Comparison of ENCODE assay signal across 20 cellular contexts in genomic region chr2:152556506-152556905, GRCh38.
A peak's percentile ranks its signal among the peaks of the same experiment; 100 is the strongest.
DNase-seq lines count a peak whose midpoint lies in the region; ATAC-seq and TF ChIP-seq lines count a peak whose summit lies in the region.
"Had no signal": no experiment of that assay in that cellular context is flagged by ENCODE, and none has a peak within 500 bp of the region (broad histone marks: within the 10 kb centered on the region; RNA-seq: fewer than 3 reads in every experiment).

No MANE protein-coding gene starts in this region.

- H3K4me1 Mint-ChIP-seq in GM23338, result peaks cover 28% of the 10 kb centered on the region
- H3K4me1 Mint-ChIP-seq: CD4-positive, CD25-positive, alpha-beta regulatory T cell; CD8-positive, alpha-beta memory T cell had no signal

- TF ChIP-seq CTCF in GM23338 (conservative IDR thresholded peaks at IDR 0.05; ENCODE audit: low read depth in 2 of 2), result no peak

- H3K27me3 ChIP-seq in GM23338 (ENCODE audit: insufficient read depth), result no peaks in the 10 kb centered on the region

- no peaks in the 10 kb centered on the region for H3K79me2 ChIP-seq in GM23338 (replicated peaks; ENCODE audit: insufficient read depth)

- H3K4me3 Mint-ChIP-seq in GM23338, result no peak overlapping the region
- H3K4me3 Mint-ChIP-seq: B cell; CD4-positive, CD25-positive, alpha-beta regulatory T cell; CD8-positive, alpha-beta memory T cell had no signal

- ATAC-seq in GM23338, result no peak
- ATAC-seq: GM12878 had no signal

- H3K4me2 ChIP-seq in GM23338, result no peak overlapping the region

- no peak overlapping the region for H2AFZ ChIP-seq in GM23338
- H2AFZ ChIP-seq: GM23248 had no signal

- H3K27me3 Mint-ChIP-seq in GM23338 (ENCODE audit: insufficient read depth, low read depth, poor library complexity), result peaks cover 2% of the 10 kb centered on the region
- H3K27me3 Mint-ChIP-seq: B cell had no signal

- H3K9me2 ChIP-seq in GM23338 (ENCODE audit: insufficient read depth), result no peaks in the 10 kb centered on the region

- peaks cover 20% of the 10 kb centered on the region; the same call in 1 of the 2 replicates for H3K4me1 ChIP-seq in GM23338 (ENCODE audit: insufficient read depth)

- no peaks in the 10 kb centered on the region for H3K36me3 ChIP-seq in GM23338 (ENCODE audit: insufficient read depth)

- H3K27ac ChIP-seq in GM23338 (ENCODE audit: low read depth) (no peak overlapping the region), caudate nucleus (ENCODE audit: low read depth, low read length) (peak overlapping the region; percentile 7)
- H3K27ac ChIP-seq: GM23248 had no signal

- H3K9me3 Mint-ChIP-seq in GM23338, result no peaks in the 10 kb centered on the region
- H3K9me3 Mint-ChIP-seq: CD4-positive, CD25-positive, alpha-beta regulatory T cell; CD8-positive, alpha-beta memory T cell had no signal

- DNase-seq in GM23338 (ENCODE audit: low spot score) (no peak), caudate nucleus (lab: John Stamatoyannopoulos, UW) (no peak), pons (ENCODE audit: low spot score) (peak; percentile 74), SHP77 treated with DMSO at 0.1 percent for 48 hours (lab: John Stamatoyannopoulos, UW) (no peak), NCI-H2107 (lab: John Stamatoyannopoulos, UW) (no peak), NOMO-1 treated with dmso at 0.1 percent for 144 hours (lab: John Stamatoyannopoulos, UW; ENCODE audit: unreplicated experiment) (no peak)
- DNase-seq in activated CD8-positive, alpha-beta memory T cell treated with anti-CD3 and anti-CD28 coated beads, Interleukin-2, amount 50 U/mL, for 48 hours, result no peak
- DNase-seq: 8988T; C1 segment of cervical spinal cord; CD8-positive, alpha-beta memory T cell; COR-L47; DMS 273 treated with DMSO at 0.1 percent for 48 hours; DMS53; DND-41; EL; GM23248; HCEC 1CT had no signal

- peak overlapping the region; percentile 80 for H3K27ac Mint-ChIP-seq in GM23338
- H3K27ac Mint-ChIP-seq: B cell; CD4-positive, CD25-positive, alpha-beta regulatory T cell; CD8-positive, alpha-beta memory T cell had no signal

- peaks cover 23% of the 10 kb centered on the region; the same call in 2 of the 3 replicates for H3K36me3 Mint-ChIP-seq in GM23338 (ENCODE audit: low read depth)
- H3K36me3 Mint-ChIP-seq: CD4-positive, CD25-positive, alpha-beta regulatory T cell; CD8-positive, alpha-beta memory T cell had no signal

- H3F3A ChIP-seq in GM23338 (replicated peaks; ENCODE audit: low read depth), result no peaks in the 10 kb centered on the region

- no peaks in the 10 kb centered on the region for H4K20me1 ChIP-seq in GM23338 (replicated peaks; ENCODE audit: insufficient read depth)

- H3K4me3 ChIP-seq in GM23338, result no peak overlapping the region
- H3K4me3 ChIP-seq: GM12878, GM23248 had no signal

TF ChIP-seq in GM23338, 12 proteins besides CTCF, POLR2A, EP300 and RAD21:
- no peak for TF ChIP-seq POLR2AphosphoS5 (IDR thresholded peaks at IDR 0.05; ENCODE audit: low read depth)
- TF ChIP-seq, protein P1, sequence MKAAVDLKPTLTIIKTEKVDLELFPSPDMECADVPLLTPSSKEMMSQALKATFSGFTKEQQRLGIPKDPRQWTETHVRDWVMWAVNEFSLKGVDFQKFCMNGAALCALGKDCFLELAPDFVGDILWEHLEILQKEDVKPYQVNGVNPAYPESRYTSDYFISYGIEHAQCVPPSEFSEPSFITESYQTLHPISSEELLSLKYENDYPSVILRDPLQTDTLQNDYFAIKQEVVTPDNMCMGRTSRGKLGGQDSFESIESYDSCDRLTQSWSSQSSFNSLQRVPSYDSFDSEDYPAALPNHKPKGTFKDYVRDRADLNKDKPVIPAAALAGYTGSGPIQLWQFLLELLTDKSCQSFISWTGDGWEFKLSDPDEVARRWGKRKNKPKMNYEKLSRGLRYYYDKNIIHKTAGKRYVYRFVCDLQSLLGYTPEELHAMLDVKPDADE (IDR thresholded peaks at IDR 0.05), result no peak
- no peak for TF ChIP-seq EZH2 (IDR thresholded peaks at IDR 0.05; ENCODE audit: low read depth, unreplicated experiment)
- TF ChIP-seq EZH2phosphoT487 (IDR thresholded peaks at IDR 0.05; ENCODE audit: unreplicated experiment), result no peak
- no peak for TF ChIP-seq ZNF462 (CRISPR knock-in tag; IDR thresholded peaks at IDR 0.05)
- TF ChIP-seq ZNF331 (CRISPR knock-in tag; IDR thresholded peaks at IDR 0.05; ENCODE audit: low read depth), result no peak
- no peak for TF ChIP-seq ZNF114 (CRISPR knock-in tag; IDR thresholded peaks at IDR 0.05)
- TF ChIP-seq JUNB (IDR thresholded peaks at IDR 0.05; ENCODE audit: unreplicated experiment), result no peak
- no peak for TF ChIP-seq STAT1 (IDR thresholded peaks at IDR 0.05; ENCODE audit: unreplicated experiment)
